12 cellular contexts compared by ENCODE assay signal in genomic region chr12:130920711-130921381, GRCh38. TPM values are rescaled to one million over a fixed set of nuclear protein-coding genes. Genes with fewer than 3 reads are reported as not detected.
DNase-seq lines count a peak whose midpoint lies in the region; TF ChIP-seq lines count a peak whose summit lies in the region.
"Had no signal": no experiment of that assay in that cellular context is flagged by ENCODE, and none has a peak within 500 bp of the region (broad histone marks: within the 10 kb centered on the region; RNA-seq: fewer than 3 reads in every experiment).

No MANE protein-coding gene starts in this region.

- H3K4me3 ChIP-seq in cardiac fibroblast (replicated peaks in 1 of 2; ENCODE audit: low read depth in 2 of 2, low read length in 2 of 2) (no peak overlapping the region), hepatocyte (no peak overlapping the region), testis (no peak overlapping the region), OCI-LY7 (ENCODE audit: low read depth, low read length, poor library complexity, severe bottlenecking) (no peak overlapping the region)

- no peak overlapping the region for H2AFZ ChIP-seq in hepatocyte
- no peak overlapping the region for H2AFZ ChIP-seq in OCI-LY7 (ENCODE audit: low read length)

- POLR2A ChIA-PET in OCI-LY7 (lab: Charles Lee): interaction anchor here (0.5 kb wide), 1 partner anchor 84 kb away, joined by 4 read pairs; no protein-coding TSS in a partner anchor

- BruUV-seq in OCI-LY7 (replicated peaks; lab: Mats Ljungman, UMichigan): no TSS peak

- H3K4me2 ChIP-seq in hepatocyte (no peak overlapping the region), OCI-LY7 (ENCODE audit: low read length) (no peak overlapping the region)

- CTCF ChIA-PET in OCI-LY7 (lab: Charles Lee; ENCODE audit: unreplicated experiment): no interaction called here

- H4K20me1 ChIP-seq in hepatocyte (ENCODE audit: insufficient read depth, poor library complexity, severe bottlenecking) (no peaks in the 10 kb centered on the region), OCI-LY7 (ENCODE audit: insufficient read depth, low read length) (no peaks in the 10 kb centered on the region)

- H3K79me2 ChIP-seq in hepatocyte (no peaks in the 10 kb centered on the region), OCI-LY7 (ENCODE audit: insufficient read depth, low read depth, low read length) (no peaks in the 10 kb centered on the region)

- DNase-seq in EL (peak; percentile 67), cardiac fibroblast (ENCODE audit: low read depth in 2 of 2) (peak; percentile 81 to 85), hepatocyte (ENCODE audit: low spot score) (peak; percentile 59), testis (peak; percentile 60), OCI-LY7 (ENCODE audit: low spot score) (no peak), SK-N-DZ (ENCODE audit: low spot score) (no peak), HuH-7.5 (ENCODE audit: low spot score) (no peak), NCI-H345 (lab: John Stamatoyannopoulos, UW) (no peak)
- DNase-seq: activated CD4-positive, alpha-beta T cell treated with anti-CD3 and anti-CD28 coated beads, Interleukin-2, amount 50 U/mL, for 4 hours; CD4-positive, CD25-positive, alpha-beta regulatory T cell; NCI-H1105 treated with DMSO at 0.1 percent for 48 hours; NCI-H524 had no signal

- TF ChIP-seq POLR2A in testis (IDR thresholded peaks at IDR 0.05): no peak

- H3K36me3 ChIP-seq in hepatocyte (replicated peaks; ENCODE audit: insufficient read depth, low read depth): no peaks in the 10 kb centered on the region
- no peaks in the 10 kb centered on the region for H3K36me3 ChIP-seq in testis (ENCODE audit: low read depth, missing control alignments)
- H3K36me3 ChIP-seq in OCI-LY7 (ENCODE audit: insufficient read depth, low read length): no peaks in the 10 kb centered on the region

- H3K9me3 ChIP-seq in hepatocyte (ENCODE audit: low read depth) (no peaks in the 10 kb centered on the region), testis (no peaks in the 10 kb centered on the region), OCI-LY7 (ENCODE audit: low read length) (no peaks in the 10 kb centered on the region)

- 45% methylated on average over 8 of the region's 8 CpGs for WGBS in hepatocyte (ENCODE audit: low lambda C conversion rate, missing lambda C conversion rate)
- WGBS in testis, 2 donors: 65 to 67% methylated on average over 8 of the region's 8 CpGs

- H3K27ac ChIP-seq in hepatocyte: peak overlapping the region; percentile 31
- peak overlapping the region in 1 of 2 donors; percentile 38 for H3K27ac ChIP-seq in testis
- H3K27ac ChIP-seq in OCI-LY7 (ENCODE audit: low read depth, low read length, poor library complexity, severe bottlenecking): no peak overlapping the region

- H3K9me2 ChIP-seq in hepatocyte (replicated peaks; ENCODE audit: insufficient read depth) (no peaks in the 10 kb centered on the region), OCI-LY7 (ENCODE audit: insufficient read depth, low read length) (no peaks in the 10 kb centered on the region)

- peaks cover 9% of the 10 kb centered on the region for H3K4me1 ChIP-seq in hepatocyte (ENCODE audit: insufficient read depth)
- peaks cover 21% of the 10 kb centered on the region for H3K4me1 ChIP-seq in testis
- peaks cover 14% of the 10 kb centered on the region for H3K4me1 ChIP-seq in OCI-LY7 (ENCODE audit: insufficient read depth, low read length, poor library complexity, severe bottlenecking)

- H3K27me3 ChIP-seq in hepatocyte: peaks cover under 1% of the 10 kb centered on the region
- no peaks in the 10 kb centered on the region for H3K27me3 ChIP-seq in testis

- TF ChIP-seq CTCF in cardiac fibroblast (IDR thresholded peaks at IDR 0.05; ENCODE audit: low read depth, low read length) (no peak), hepatocyte (IDR thresholded peaks at IDR 0.05; ENCODE audit: poor library complexity) (no peak), testis (IDR thresholded peaks at IDR 0.05) (no peak), OCI-LY7 (conservative IDR thresholded peaks at IDR 0.05; ENCODE audit: low read length) (no peak)

- intact Hi-C loops in testis (cut with DNase I; ENCODE audit: low total_unique reads): no loop called here
- intact Hi-C loops in OCI-LY7 (cut with micrococcal nuclease; ENCODE audit: unreplicated experiment): no loop called here

RNA-seq across cellular contexts. Expression of gene ADGRD1, which starts 32.9 kb away (rescaled TPM):
- total RNA-seq in hepatocyte (14.2 and 18.5 TPM in 2 replicates), testis (10 to 100 TPM; 42.8 to 43.2 TPM), OCI-LY7 (2022) (1.4 and 1.7 TPM in 2 replicates)
- polyA plus RNA-seq in hepatocyte (12.7 and 18.1 TPM in 2 replicates), testis (ENCODE audit: insufficient read depth, low read depth, low replicate concordance) (27.2 TPM)
- total RNA-seq in OCI-LY7 (2014; rRNA removed; shearing (Covaris generic)): 0.95 and 1.0 TPM in 2 replicates
- polyA plus RNA-seq in SK-N-DZ (2014; cell fraction: cytosol; rRNA removed): 2.9 and 4.0 TPM in 2 replicates
- 8.3 and 10.0 TPM in 2 replicates for polyA plus RNA-seq in SK-N-DZ (2014; cell fraction: nucleus; rRNA removed)
- total RNA-seq: CD4-positive, CD25-positive, alpha-beta regulatory T cell had no signal

RNA-seq across cellular contexts. Expression of gene RAN, which starts 49.0 kb away (rescaled TPM):
- total RNA-seq in hepatocyte (292 and 300 TPM in 2 replicates), testis (100 to 1,000 TPM; 289 to 304 TPM), OCI-LY7 (2022) (1,734 and 1,957 TPM in 2 replicates)
- polyA plus RNA-seq in hepatocyte (660 and 673 TPM in 2 replicates), testis (ENCODE audit: insufficient read depth, low read depth, low replicate concordance) (966 TPM)
- total RNA-seq in OCI-LY7 (2014; rRNA removed; shearing (Covaris generic)): 1,462 and 1,858 TPM in 2 replicates
- polyA plus RNA-seq in SK-N-DZ (2014; cell fraction: cytosol; rRNA removed): 1,045 and 1,149 TPM in 2 replicates
- polyA plus RNA-seq in SK-N-DZ (2014; cell fraction: nucleus; rRNA removed): 1,004 and 1,032 TPM in 2 replicates

Comparison
In these comparisons a context has a peak if more than half of its experiments do, and no peak if none do; other contexts are left out.
1. DNase-seq: peak in EL (single experiment), cardiac fibroblast (2 of 2), hepatocyte (single experiment) and testis (single experiment); none in OCI-LY7 (single experiment), SK-N-DZ (single experiment), HuH-7.5 (single experiment) and NCI-H345 (single experiment).